ENCODE assay signal across 10 cellular contexts in genomic region chr3:108223928-108224327, GRCh38. TPM values are rescaled to one million over a fixed set of nuclear protein-coding genes. Genes with fewer than 3 reads are reported as not detected.
DNase-seq lines count a peak whose midpoint lies in the region; ATAC-seq and TF ChIP-seq lines count a peak whose summit lies in the region.
"Had no signal": no experiment of that assay in that cellular context is flagged by ENCODE, and none has a peak within 500 bp of the region (broad histone marks: within the 10 kb centered on the region; RNA-seq: fewer than 3 reads in every experiment).

No MANE protein-coding gene starts in this region.

- intact Hi-C loops in CD4-positive, alpha-beta T cell (cut with DNase I, micrococcal nuclease) = loop anchor here (2.0 to 10.0 kb wide), 9 partner anchors 49 to 701 kb away; partner anchors contain the start of genes BBX (in 2 of the 2), CIP2A (in 1 of the 2) and DZIP3 (in 1 of the 2)

- no peak for ATAC-seq in CD4-positive, alpha-beta T cell (ENCODE audit: poor library complexity)
- ATAC-seq in natural killer cell treated with Interleukin-12 subunit alpha and Interleukin-12 subunit beta and Interleukin-15 and Interleukin-18, amount 100 ng/mL, for 72 hours = no peak
- ATAC-seq in HG02840 (IDR thresholded peaks at IDR 0.05; ENCODE audit: low FRiP score, unreplicated experiment) (no peak), GM21515 (IDR thresholded peaks at IDR 0.05; ENCODE audit: unreplicated experiment) (no peak), HG02938 (IDR thresholded peaks at IDR 0.05; ENCODE audit: unreplicated experiment) (no peak)
- ATAC-seq: sciatic nerve had no signal

- peak; percentile 48 for TF ChIP-seq POLR2A in NB4 (IDR thresholded peaks at IDR 0.05; ENCODE audit: extremely low read depth, insufficient read length)

- no peak for DNase-seq in CD4-positive, alpha-beta T cell
- peak; percentile 87 for DNase-seq in NB4 (ENCODE audit: low read depth)
- no peak for DNase-seq in natural killer cell treated with Interleukin-12 subunit alpha and Interleukin-12 subunit beta and Interleukin-15 and Interleukin-18, amount 100 ng/mL, for 72 hours (ENCODE audit: low spot score)
- no peak for DNase-seq in ureter (ENCODE audit: low spot score)
- DNase-seq: effector CD4-positive, alpha-beta T cell had no signal

- POLR2A ChIA-PET in CD4-positive, alpha-beta T cell (lab: Charles Lee) = interaction anchor here (0.6 to 4.2 kb wide), 16 partner anchors 8 to 698 kb away, joined by 3 to 137 read pairs (median 4); partner anchors contain the start of genes CD47, CIP2A and DZIP3

- H3K27me3 Mint-ChIP-seq in CD4-positive, alpha-beta T cell = no peaks in the 10 kb centered on the region
- peaks cover 8% of the 10 kb centered on the region for H3K27me3 Mint-ChIP-seq in brain
- H3K27me3 Mint-ChIP-seq in natural killer cell treated with Interleukin-12 subunit alpha and Interleukin-12 subunit beta and Interleukin-15 and Interleukin-18, amount 100 ng/mL, for 72 hours = no peaks in the 10 kb centered on the region

- H3K4me3 Mint-ChIP-seq in CD4-positive, alpha-beta T cell = peak overlapping the region; percentile 91
- H3K4me3 Mint-ChIP-seq in brain = peak overlapping the region; percentile 99 to 100 (median 100)
- H3K4me3 Mint-ChIP-seq in natural killer cell treated with Interleukin-12 subunit alpha and Interleukin-12 subunit beta and Interleukin-15 and Interleukin-18, amount 100 ng/mL, for 72 hours = peak overlapping the region; percentile 86

- peak overlapping the region; percentile 98 for H3K27ac Mint-ChIP-seq in CD4-positive, alpha-beta T cell
- peak overlapping the region in 3 of 5 experiments; percentile 9 to 97 (median 57) for H3K27ac Mint-ChIP-seq in brain
- H3K27ac Mint-ChIP-seq in natural killer cell treated with Interleukin-12 subunit alpha and Interleukin-12 subunit beta and Interleukin-15 and Interleukin-18, amount 100 ng/mL, for 72 hours = peak overlapping the region; percentile 98 to 99

- H3K27me3 ChIP-seq in CD4-positive, alpha-beta T cell (ENCODE audit: control insufficient read depth, insufficient read depth, low read length) = no peaks in the 10 kb centered on the region

- H3K36me3 Mint-ChIP-seq in CD4-positive, alpha-beta T cell (ENCODE audit: low read depth) = peaks cover 19% of the 10 kb centered on the region
- no peaks in the 10 kb centered on the region for H3K36me3 Mint-ChIP-seq in brain
- no peaks in the 10 kb centered on the region for H3K36me3 Mint-ChIP-seq in natural killer cell treated with Interleukin-12 subunit alpha and Interleukin-12 subunit beta and Interleukin-15 and Interleukin-18, amount 100 ng/mL, for 72 hours

- CTCF ChIA-PET in CD4-positive, alpha-beta T cell (lab: Charles Lee) = interaction anchor here (0.6 to 1.2 kb wide), 2 partner anchors 70 to 564 kb away, joined by 3 read pairs; no protein-coding TSS in a partner anchor

- peak overlapping the region; percentile 77 for H3K27ac ChIP-seq in CD4-positive, alpha-beta T cell (ENCODE audit: low read depth, low read length)

- peaks cover 57% of the 10 kb centered on the region for H3K4me1 Mint-ChIP-seq in CD4-positive, alpha-beta T cell (ENCODE audit: low read depth)
- peaks cover 52% of the 10 kb centered on the region for H3K4me1 Mint-ChIP-seq in brain
- H3K4me1 Mint-ChIP-seq in natural killer cell treated with Interleukin-12 subunit alpha and Interleukin-12 subunit beta and Interleukin-15 and Interleukin-18, amount 100 ng/mL, for 72 hours (ENCODE audit: low read depth in 2 of 2) = peaks cover 34 to 47% of the 10 kb centered on the region in 2 donors

- H3K4me3 ChIP-seq in NB4 (ENCODE audit: low read depth, low read length) = peak overlapping the region; percentile 85

- TF ChIP-seq CTCF in CD4-positive, alpha-beta T cell (IDR thresholded peaks at IDR 0.05) = no peak
- TF ChIP-seq CTCF in NB4 (IDR thresholded peaks at IDR 0.05; ENCODE audit: low read depth, low read length) (no peak), brain (conservative IDR thresholded peaks at IDR 0.05) (no peak)

- no peaks in the 10 kb centered on the region for H3K9me3 ChIP-seq in CD4-positive, alpha-beta T cell (ENCODE audit: control insufficient read depth, low read length)

- no peaks in the 10 kb centered on the region for H3K9me3 Mint-ChIP-seq in CD4-positive, alpha-beta T cell
- H3K9me3 Mint-ChIP-seq in brain = no peaks in the 10 kb centered on the region
- no peaks in the 10 kb centered on the region for H3K9me3 Mint-ChIP-seq in natural killer cell treated with Interleukin-12 subunit alpha and Interleukin-12 subunit beta and Interleukin-15 and Interleukin-18, amount 100 ng/mL, for 72 hours

RNA-seq across cellular contexts. Expression of gene IFT57, which starts 1.7 kb away (rescaled TPM):
- 10 to 100 TPM; 56.6 to 58.6 TPM for total RNA-seq in CD4-positive, alpha-beta T cell
- polyA plus RNA-seq in brain (ENCODE audit: insufficient read depth, low read depth, low replicate concordance) = 17.3 TPM
- total RNA-seq in natural killer cell treated with Interleukin-12 subunit alpha and Interleukin-12 subunit beta and Interleukin-15 and Interleukin-18, amount 100 ng/mL, for 72 hours = 10 to 100 TPM; 16.4 to 32.1 TPM
- 46.8 TPM for total RNA-seq in ureter
